25 cellular contexts compared by ENCODE assay signal in genomic region chr11:29507381-29507780, GRCh38.
"Had no signal": no experiment of that assay in that cellular context is flagged by ENCODE, and none has a peak within 500 bp of the region (broad histone marks: within the 10 kb centered on the region; RNA-seq: fewer than 3 reads in every experiment).

No MANE protein-coding gene starts in this region.

- ATAC-seq: activated CD4-positive, alpha-beta T cell treated with anti-CD3 and anti-CD28 coated beads for 36 hours; activated T-cell treated with anti-CD3 and anti-CD28 coated beads, Interleukin-2, amount 50 U/mL, for 72 hours; effector memory CD8-positive, alpha-beta T cell; foreskin keratinocyte; gastroesophageal sphincter had no signal

- H3K4me3 Mint-ChIP-seq: activated CD4-positive, alpha-beta memory T cell treated with anti-CD3 and anti-CD28 coated beads, Interleukin-2, amount 10 ng/mL, durations not matched to agents 7 days and 5 days; activated CD4-positive, alpha-beta T cell treated with anti-CD3 and anti-CD28 coated beads for 36 hours; activated CD4-positive, alpha-beta T cell treated with anti-CD3 and anti-CD28 coated beads, Interleukin-2, amount 10 ng/mL, durations not matched to agents 24 days and 14 days; activated naive CD8-positive, alpha-beta T cell; activated T-cell treated with anti-CD3 and anti-CD28 coated beads, Interleukin-2, amount 50 U/mL, for 24 hours; activated T-cell treated with anti-CD3 and anti-CD28 coated beads, Interleukin-2, amount 50 U/mL, for 72 hours; effector memory CD8-positive, alpha-beta T cell had no signal

- H3K36me3 Mint-ChIP-seq: activated naive CD8-positive, alpha-beta T cell had no signal

- H3K27ac Mint-ChIP-seq: activated CD4-positive, alpha-beta memory T cell treated with anti-CD3 and anti-CD28 coated beads, Interleukin-2, amount 10 ng/mL, durations not matched to agents 7 days and 5 days; activated CD4-positive, alpha-beta T cell treated with anti-CD3 and anti-CD28 coated beads for 36 hours; activated CD4-positive, alpha-beta T cell treated with anti-CD3 and anti-CD28 coated beads, Interleukin-2, amount 10 ng/mL, durations not matched to agents 24 days and 14 days; activated naive CD8-positive, alpha-beta T cell; activated T-cell treated with anti-CD3 and anti-CD28 coated beads, Interleukin-2, amount 50 U/mL, for 24 hours; activated T-cell treated with anti-CD3 and anti-CD28 coated beads, Interleukin-2, amount 50 U/mL, for 72 hours; effector memory CD8-positive, alpha-beta T cell had no signal

- H3K27me3 Mint-ChIP-seq: activated CD4-positive, alpha-beta memory T cell treated with anti-CD3 and anti-CD28 coated beads, Interleukin-2, amount 10 ng/mL, durations not matched to agents 7 days and 5 days; activated CD4-positive, alpha-beta T cell treated with anti-CD3 and anti-CD28 coated beads for 36 hours; activated CD4-positive, alpha-beta T cell treated with anti-CD3 and anti-CD28 coated beads, Interleukin-2, amount 10 ng/mL, durations not matched to agents 24 days and 14 days; activated naive CD8-positive, alpha-beta T cell; activated T-cell treated with anti-CD3 and anti-CD28 coated beads, Interleukin-2, amount 50 U/mL, for 24 hours; effector memory CD8-positive, alpha-beta T cell had no signal

- H3K4me1 Mint-ChIP-seq: activated CD4-positive, alpha-beta memory T cell treated with anti-CD3 and anti-CD28 coated beads, Interleukin-2, amount 10 ng/mL, durations not matched to agents 7 days and 5 days; activated CD4-positive, alpha-beta T cell treated with anti-CD3 and anti-CD28 coated beads for 36 hours; activated CD4-positive, alpha-beta T cell treated with anti-CD3 and anti-CD28 coated beads, Interleukin-2, amount 10 ng/mL, durations not matched to agents 24 days and 14 days had no signal

- H3K9me3 Mint-ChIP-seq: activated CD4-positive, alpha-beta T cell treated with anti-CD3 and anti-CD28 coated beads, Interleukin-2, amount 10 ng/mL, durations not matched to agents 24 days and 14 days had no signal

- DNase-seq: activated CD4-positive, alpha-beta memory T cell treated with anti-CD3 and anti-CD28 coated beads, Interleukin-2, amount 10 ng/mL, durations not matched to agents 7 days and 5 days; activated CD4-positive, alpha-beta T cell treated with anti-CD3 and anti-CD28 coated beads for 36 hours; activated CD4-positive, alpha-beta T cell treated with anti-CD3 and anti-CD28 coated beads, Interleukin-2, amount 10 ng/mL, durations not matched to agents 24 days and 14 days; activated CD4-positive, CD25-positive, alpha-beta regulatory T cell; activated CD4-positive, CD25-positive, alpha-beta regulatory T cell treated with anti-CD3 and anti-CD28 coated beads, Interleukin-2, amount 50 U/mL, for 72 hours; activated CD8-positive, alpha-beta memory T cell treated with anti-CD3 and anti-CD28 coated beads, Interleukin-2, amount 50 U/mL, for 48 hours; activated gamma-delta T cell treated with Interleukin-2 at 50 U/mL for 16 hours; activated naive CD4-positive, alpha-beta T cell treated with anti-CD3 and anti-CD28 coated beads, Interleukin-2, amount 50 U/mL, for 16 hours; activated naive CD4-positive, alpha-beta T cell treated with Interleukin-2 at 50 U/mL for 16 hours; activated T-cell treated with anti-CD3 and anti-CD28 coated beads for 4 hours; activated T-cell treated with anti-CD3 and anti-CD28 coated beads, Interleukin-2, amount 50 U/mL, for 24 hours; activated T-cell treated with anti-CD3 and anti-CD28 coated beads, Interleukin-2, amount 50 U/mL, for 72 hours; amniotic stem cell; anterior cingulate cortex; brain microvascular endothelial cell; caudate nucleus; cortex of kidney; dermis blood vessel endothelial cell; effector CD4-positive, alpha-beta T cell; effector memory CD8-positive, alpha-beta T cell; erythroblast; foreskin keratinocyte; T-helper 2 cell had no signal
